ENCODE assay signal across 8 cellular contexts in the genomic region with DNA sequence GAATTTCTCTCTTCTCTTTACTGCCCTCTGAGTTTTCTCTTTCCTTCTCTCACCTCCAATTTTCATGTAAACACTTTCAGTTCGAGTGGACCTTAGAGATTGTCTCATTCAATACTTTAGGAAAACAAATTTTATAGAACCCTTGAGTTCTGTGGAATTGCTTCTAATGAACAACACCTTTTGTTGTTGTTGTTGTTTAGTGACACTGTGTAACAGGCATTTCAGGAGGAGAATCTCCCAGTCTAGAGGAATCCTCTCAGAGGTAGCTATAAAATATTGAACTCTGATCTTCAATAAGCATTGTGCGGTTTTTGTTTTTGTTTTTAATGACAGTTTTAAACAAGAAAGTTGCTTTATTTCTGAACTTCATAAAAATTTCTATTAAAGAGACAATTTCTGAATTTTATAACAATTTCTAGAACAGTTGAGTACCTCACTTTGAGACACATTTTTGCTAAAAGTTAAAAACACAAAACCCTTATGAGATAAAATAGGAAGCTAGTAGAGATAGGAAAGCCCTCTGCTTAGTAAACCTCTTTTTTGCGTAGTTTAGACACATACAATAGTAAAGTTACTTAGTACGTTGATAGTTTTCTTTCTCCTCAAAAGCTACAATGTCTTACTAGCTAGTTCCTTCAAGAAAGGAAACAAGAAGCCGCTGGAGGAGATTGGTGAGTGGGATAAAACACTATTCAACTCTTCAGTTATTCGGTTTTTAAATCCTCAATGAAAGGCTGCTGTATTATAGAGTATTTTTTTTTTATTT. TPM values are rescaled to one million over a fixed set of nuclear protein-coding genes. Genes with fewer than 3 reads are reported as not detected.
DNase-seq lines count a peak whose midpoint lies in the region; ATAC-seq and TF ChIP-seq lines count a peak whose summit lies in the region.

No MANE protein-coding gene starts in this region.

- H3K4me3 Mint-ChIP-seq in CD14-positive monocyte, result no peak overlapping the region
- H3K4me3 Mint-ChIP-seq in central memory CD8-positive, alpha-beta T cell, result no peak overlapping the region
- peak overlapping the region in 2 of 10 donors; percentile 14 to 68 for H3K4me3 Mint-ChIP-seq in naive thymus-derived CD8-positive, alpha-beta T cell

- DNase-seq in CD14-positive monocyte (ENCODE audit: low spot score) (no peak), Ammon's horn (ENCODE audit: low spot score) (no peak), 8988T (no peak), NCI-H2107 treated with DMSO at 0.1 percent for 48 hours (lab: John Stamatoyannopoulos, UW; ENCODE audit: unreplicated experiment) (no peak)
- DNase-seq in central memory CD8-positive, alpha-beta T cell (ENCODE audit: low spot score in 2 of 2), result no peak
- no peak for DNase-seq in naive thymus-derived CD8-positive, alpha-beta T cell

- no peak for TF ChIP-seq CTCF in CD14-positive monocyte (IDR thresholded peaks at IDR 0.05)

- peaks cover 9 to 11% of the 10 kb centered on the region in 2 donors for H3K36me3 Mint-ChIP-seq in CD14-positive monocyte
- H3K36me3 Mint-ChIP-seq in central memory CD8-positive, alpha-beta T cell (ENCODE audit: insufficient read depth), result peaks cover 5% of the 10 kb centered on the region
- peaks cover 0 to 12% (median 8%) of the 10 kb centered on the region in 3 donors for H3K36me3 Mint-ChIP-seq in naive thymus-derived CD8-positive, alpha-beta T cell

- peaks cover 23% of the 10 kb centered on the region for H3K4me1 Mint-ChIP-seq in CD14-positive monocyte
- H3K4me1 Mint-ChIP-seq in central memory CD8-positive, alpha-beta T cell, result peaks cover 28% of the 10 kb centered on the region
- H3K4me1 Mint-ChIP-seq in naive thymus-derived CD8-positive, alpha-beta T cell, result peaks cover 13 to 47% (median 33%) of the 10 kb centered on the region in 4 donors

- peak overlapping the region; percentile 70 for H3K27ac ChIP-seq in KOPT-K1 (ENCODE audit: low read depth, low read length, poor library complexity, severe bottlenecking)

- no peaks in the 10 kb centered on the region for H3K9me3 Mint-ChIP-seq in CD14-positive monocyte
- no peaks in the 10 kb centered on the region for H3K9me3 Mint-ChIP-seq in central memory CD8-positive, alpha-beta T cell
- H3K9me3 Mint-ChIP-seq in naive thymus-derived CD8-positive, alpha-beta T cell, result no peaks in the 10 kb centered on the region

- H3K9me3 ChIP-seq in KOPT-K1 (ENCODE audit: insufficient read depth, low read length, poor library complexity, severe bottlenecking), result no peaks in the 10 kb centered on the region

- no peak for ATAC-seq in central memory CD8-positive, alpha-beta T cell (replicated peaks; ENCODE audit: extremely low read depth, poor library complexity, severe bottlenecking)
- no peak for ATAC-seq in naive thymus-derived CD8-positive, alpha-beta T cell
- ATAC-seq in HG02884 (IDR thresholded peaks at IDR 0.05; ENCODE audit: unreplicated experiment), result no peak

- H3K36me3 ChIP-seq in KOPT-K1 (ENCODE audit: insufficient read depth, low read length), result peaks cover 4% of the 10 kb centered on the region

- H3K27ac Mint-ChIP-seq in CD14-positive monocyte, result peak overlapping the region; percentile 46 to 96 (median 92)
- H3K27ac Mint-ChIP-seq in central memory CD8-positive, alpha-beta T cell (ENCODE audit: low read depth), result peak overlapping the region; percentile 84
- H3K27ac Mint-ChIP-seq in naive thymus-derived CD8-positive, alpha-beta T cell, result peak overlapping the region in 9 of 10 donors; percentile 8 to 97 (median 90)

- intact Hi-C loops in CD14-positive monocyte (cut with micrococcal nuclease), result loop anchor here (5.0 kb wide), 2 partner anchors 37 to 47 kb away; a partner anchor contains a TSS

- no peaks in the 10 kb centered on the region for H3K27me3 Mint-ChIP-seq in CD14-positive monocyte (ENCODE audit: low read depth in 3 of 3)
- no peaks in the 10 kb centered on the region for H3K27me3 Mint-ChIP-seq in central memory CD8-positive, alpha-beta T cell
- H3K27me3 Mint-ChIP-seq in naive thymus-derived CD8-positive, alpha-beta T cell, result no peaks in the 10 kb centered on the region

- POLR2A ChIA-PET in naive thymus-derived CD8-positive, alpha-beta T cell (lab: Charles Lee), result interaction anchor here (1.1 kb wide), 2 partner anchors 10 to 47 kb away, joined by 6 to 7 read pairs; a partner anchor contains a TSS

RNA-seq across cellular contexts. Expression of a gene that starts 38.8 kb away (rescaled TPM):
- 1 to 10 TPM; 5.4 to 7.8 TPM for polyA plus RNA-seq in CD14-positive monocyte
- total RNA-seq in naive thymus-derived CD8-positive, alpha-beta T cell, result 10 to 100 TPM; 32.8 to 36.1 TPM
- polyA plus RNA-seq in naive thymus-derived CD8-positive, alpha-beta T cell, result 10 to 100 TPM; 11.2 to 11.8 (median 11.8) TPM

RNA-seq across cellular contexts. Expression of a gene that starts 46.8 kb away (rescaled TPM):
- 1 to 10 TPM; 2.7 to 5.5 TPM for polyA plus RNA-seq in CD14-positive monocyte
- 10 to 100 TPM; 17.3 to 19.5 TPM for total RNA-seq in naive thymus-derived CD8-positive, alpha-beta T cell
- polyA plus RNA-seq in naive thymus-derived CD8-positive, alpha-beta T cell, result 1 to 10 TPM; 7.1 to 9.0 (median 8.4) TPM
